ENCODE assay signal across 11 cellular contexts in genomic region chr11:59199546-59200420, GRCh38. TPM values are rescaled to one million over a fixed set of nuclear protein-coding genes. Genes with fewer than 3 reads are reported as not detected.
A peak's percentile ranks its signal among the peaks of the same experiment; 100 is the strongest.
DNase-seq lines count a peak whose midpoint lies in the region; ATAC-seq lines count a peak whose summit lies in the region.
"Had no signal": no experiment of that assay in that cellular context is flagged by ENCODE, and none has a peak within 500 bp of the region (broad histone marks: within the 10 kb centered on the region; RNA-seq: fewer than 3 reads in every experiment).

No MANE protein-coding gene starts in this region.

- ATAC-seq in HG02610 (IDR thresholded peaks at IDR 0.05; ENCODE audit: unreplicated experiment) = peak; percentile 61
- ATAC-seq in activated T-cell treated with anti-CD3 and anti-CD28 coated beads, Interleukin-2, amount 50 U/mL, for 72 hours (replicated peaks in 1 of 2) = peak; percentile 71 to 82

- H3K27ac Mint-ChIP-seq in activated naive CD4-positive, alpha-beta T cell treated with anti-CD3 and anti-CD28 coated beads, Interleukin-2, amount 10 ng/mL, durations not matched to agents 7 days and 5 days = no peak overlapping the region
- H3K27ac Mint-ChIP-seq in activated T-cell treated with anti-CD3 and anti-CD28 coated beads, Interleukin-2, amount 50 U/mL, for 72 hours = peak overlapping the region; percentile 6
- peak overlapping the region; percentile 62 for H3K27ac Mint-ChIP-seq in stimulated activated naive CD8-positive, alpha-beta T cell treated with anti-CD3 and anti-CD28 coated beads, Interleukin-15, Interleukin-2, amounts not matched to agents 100 ng/mL and 50 ng/mL, for 24 hours

- CTCF ChIA-PET in activated naive CD4-positive, alpha-beta T cell treated with anti-CD3 and anti-CD28 coated beads, Interleukin-2, amount 10 ng/mL, durations not matched to agents 7 days and 5 days (lab: Charles Lee) = interaction anchor here (2.0 to 2.6 kb wide), 2 partner anchors 14 to 28 kb away, joined by 9 read pairs; partner anchors contain the start of gene DTX4

- no peaks in the 10 kb centered on the region for H3K9me3 Mint-ChIP-seq in activated naive CD4-positive, alpha-beta T cell treated with anti-CD3 and anti-CD28 coated beads, Interleukin-2, amount 10 ng/mL, durations not matched to agents 7 days and 5 days
- H3K9me3 Mint-ChIP-seq in activated T-cell treated with anti-CD3 and anti-CD28 coated beads, Interleukin-2, amount 50 U/mL, for 72 hours = peaks cover 0 to 2% of the 10 kb centered on the region in 2 donors
- peaks cover 10% of the 10 kb centered on the region for H3K9me3 Mint-ChIP-seq in stimulated activated naive CD8-positive, alpha-beta T cell treated with anti-CD3 and anti-CD28 coated beads, Interleukin-15, Interleukin-2, amounts not matched to agents 100 ng/mL and 50 ng/mL, for 24 hours

- peak; percentile 38 for DNase-seq in activated naive CD4-positive, alpha-beta T cell treated with Interleukin-2 at 50 U/mL for 16 hours
- DNase-seq in activated naive CD4-positive, alpha-beta T cell treated with anti-CD3 and anti-CD28 coated beads, Interleukin-2, amount 10 ng/mL, durations not matched to agents 7 days and 5 days = no peak
- peak; percentile 12 to 35 for DNase-seq in activated T-cell treated with anti-CD3 and anti-CD28 coated beads, Interleukin-2, amount 50 U/mL, for 72 hours
- DNase-seq in cerebellar cortex (ENCODE audit: low spot score) = no peak
- no peak for DNase-seq in NOMO-1 (lab: John Stamatoyannopoulos, UW; ENCODE audit: unreplicated experiment in 2 of 2)
- no peak for DNase-seq in epidermal melanocyte (ENCODE audit: insufficient read length, low spot score)
- DNase-seq: IMR-90, WERI-Rb-1 had no signal

- H3K36me3 Mint-ChIP-seq in activated naive CD4-positive, alpha-beta T cell treated with anti-CD3 and anti-CD28 coated beads, Interleukin-2, amount 10 ng/mL, durations not matched to agents 7 days and 5 days = no peaks in the 10 kb centered on the region
- H3K36me3 Mint-ChIP-seq in activated T-cell treated with anti-CD3 and anti-CD28 coated beads, Interleukin-2, amount 50 U/mL, for 72 hours (ENCODE audit: insufficient read depth in 2 of 2) = peaks cover 0 to 2% of the 10 kb centered on the region in 2 donors
- H3K36me3 Mint-ChIP-seq in stimulated activated naive CD8-positive, alpha-beta T cell treated with anti-CD3 and anti-CD28 coated beads, Interleukin-15, Interleukin-2, amounts not matched to agents 100 ng/mL and 50 ng/mL, for 24 hours (ENCODE audit: low read depth) = peaks cover 20% of the 10 kb centered on the region

- no peaks in the 10 kb centered on the region for H3K4me1 Mint-ChIP-seq in activated naive CD4-positive, alpha-beta T cell treated with anti-CD3 and anti-CD28 coated beads, Interleukin-2, amount 10 ng/mL, durations not matched to agents 7 days and 5 days
- peaks cover 13% of the 10 kb centered on the region for H3K4me1 Mint-ChIP-seq in activated T-cell treated with anti-CD3 and anti-CD28 coated beads, Interleukin-2, amount 50 U/mL, for 72 hours (ENCODE audit: low read depth)
- peaks cover 39% of the 10 kb centered on the region for H3K4me1 Mint-ChIP-seq in stimulated activated naive CD8-positive, alpha-beta T cell treated with anti-CD3 and anti-CD28 coated beads, Interleukin-15, Interleukin-2, amounts not matched to agents 100 ng/mL and 50 ng/mL, for 24 hours (ENCODE audit: low read depth)

- no peak overlapping the region for H3K4me3 Mint-ChIP-seq in activated naive CD4-positive, alpha-beta T cell treated with anti-CD3 and anti-CD28 coated beads, Interleukin-2, amount 10 ng/mL, durations not matched to agents 7 days and 5 days
- peak overlapping the region in 1 of 2 donors; percentile 8 for H3K4me3 Mint-ChIP-seq in activated T-cell treated with anti-CD3 and anti-CD28 coated beads, Interleukin-2, amount 50 U/mL, for 72 hours
- H3K4me3 Mint-ChIP-seq in stimulated activated naive CD8-positive, alpha-beta T cell treated with anti-CD3 and anti-CD28 coated beads, Interleukin-15, Interleukin-2, amounts not matched to agents 100 ng/mL and 50 ng/mL, for 24 hours = no peak overlapping the region

- peaks cover 12% of the 10 kb centered on the region for H3K27me3 Mint-ChIP-seq in activated naive CD4-positive, alpha-beta T cell treated with anti-CD3 and anti-CD28 coated beads, Interleukin-2, amount 10 ng/mL, durations not matched to agents 7 days and 5 days
- peaks cover 30% of the 10 kb centered on the region for H3K27me3 Mint-ChIP-seq in activated T-cell treated with anti-CD3 and anti-CD28 coated beads, Interleukin-2, amount 50 U/mL, for 72 hours (ENCODE audit: low read depth)
- H3K27me3 Mint-ChIP-seq in stimulated activated naive CD8-positive, alpha-beta T cell treated with anti-CD3 and anti-CD28 coated beads, Interleukin-15, Interleukin-2, amounts not matched to agents 100 ng/mL and 50 ng/mL, for 24 hours = peaks cover 21% of the 10 kb centered on the region

RNA-seq across cellular contexts. Expression of gene MPEG1, which starts 12.9 kb away (rescaled TPM):
- under 1 TPM in 1 of 2 donors, not detected in 1; 0.05 TPM for total RNA-seq in activated T-cell treated with anti-CD3 and anti-CD28 coated beads, Interleukin-2, amount 50 U/mL, for 72 hours
- total RNA-seq: bronchial epithelial cell, IMR-90 had no signal

RNA-seq across cellular contexts. Expression of gene DTX4, which starts 27.9 kb away (rescaled TPM):
- total RNA-seq in activated T-cell treated with anti-CD3 and anti-CD28 coated beads, Interleukin-2, amount 50 U/mL, for 72 hours = under 1 TPM in 1 of 2 donors, not detected in 1; 0.70 TPM

RNA-seq across cellular contexts. Expression of gene FAM111A, which starts 57.1 kb away (rescaled TPM):
- total RNA-seq in activated T-cell treated with anti-CD3 and anti-CD28 coated beads, Interleukin-2, amount 50 U/mL, for 72 hours = 100 to 1,000 TPM; 117 to 140 TPM

Comparison
In these comparisons a context has a peak if more than half of its experiments do, and no peak if none do; other contexts are left out.
1. DNase-seq: peak in activated naive CD4-positive, alpha-beta T cell treated with Interleukin-2 at 50 U/mL for 16 hours (single experiment) and activated T-cell treated with anti-CD3 and anti-CD28 coated beads, Interleukin-2, amount 50 U/mL, for 72 hours (2 of 2); none in activated naive CD4-positive, alpha-beta T cell treated with anti-CD3 and anti-CD28 coated beads, Interleukin-2, amount 10 ng/mL, durations not matched to agents 7 days and 5 days (single experiment), cerebellar cortex (single experiment), NOMO-1 (0 of 2) and epidermal melanocyte (single experiment).